ENCODE assay signal across 8 cellular contexts in genomic region chr1:223844521-223844961, GRCh38. TPM values are rescaled to one million over a fixed set of nuclear protein-coding genes. Genes with fewer than 3 reads are reported as not detected.
DNase-seq lines count a peak whose midpoint lies in the region; ATAC-seq lines count a peak whose summit lies in the region.

No MANE protein-coding gene starts in this region.

- peaks cover 9% of the 10 kb centered on the region for H3K36me3 Mint-ChIP-seq in activated CD8-positive, alpha-beta memory T cell treated with anti-CD3 and anti-CD28 coated beads, Interleukin-2, amount 10 ng/mL, durations not matched to agents 7 days and 5 days
- peaks cover 5% of the 10 kb centered on the region for H3K36me3 Mint-ChIP-seq in activated naive CD4-positive, alpha-beta T cell treated with anti-CD3 and anti-CD28 coated beads for 36 hours (ENCODE audit: low read depth)

- CTCF ChIA-PET in activated CD8-positive, alpha-beta memory T cell treated with anti-CD3 and anti-CD28 coated beads, Interleukin-2, amount 10 ng/mL, durations not matched to agents 7 days and 5 days (lab: Charles Lee): interaction anchor here (0.8 to 2.7 kb wide), 9 partner anchors 8 to 144 kb away, joined by 3 to 12 read pairs (median 3); no protein-coding TSS in a partner anchor
- CTCF ChIA-PET in activated naive CD4-positive, alpha-beta T cell treated with anti-CD3 and anti-CD28 coated beads for 36 hours (lab: Charles Lee): interaction anchor here (1.0 to 3.8 kb wide), 3 partner anchors 11 to 40 kb away, joined by 3 to 15 read pairs (median 10); no protein-coding TSS in a partner anchor

- H3K4me3 Mint-ChIP-seq in activated CD8-positive, alpha-beta memory T cell treated with anti-CD3 and anti-CD28 coated beads, Interleukin-2, amount 10 ng/mL, durations not matched to agents 7 days and 5 days: peak overlapping the region; percentile 99
- peak overlapping the region; percentile 93 for H3K4me3 Mint-ChIP-seq in activated naive CD4-positive, alpha-beta T cell treated with anti-CD3 and anti-CD28 coated beads for 36 hours

- H3K4me1 Mint-ChIP-seq in activated CD8-positive, alpha-beta memory T cell treated with anti-CD3 and anti-CD28 coated beads, Interleukin-2, amount 10 ng/mL, durations not matched to agents 7 days and 5 days: peaks cover 37% of the 10 kb centered on the region
- H3K4me1 Mint-ChIP-seq in activated naive CD4-positive, alpha-beta T cell treated with anti-CD3 and anti-CD28 coated beads for 36 hours (ENCODE audit: low read depth): peaks cover 49% of the 10 kb centered on the region

- intact Hi-C loops in activated naive CD4-positive, alpha-beta T cell treated with anti-CD3 and anti-CD28 coated beads for 36 hours (cut with micrococcal nuclease): loop anchor here (1.0 to 10.0 kb wide), 8 partner anchors 12 to 1850 kb away; partner anchors contain the start of genes CAPN2, DEGS1 and WDR26
- intact Hi-C loops in sciatic nerve (cut with DNase I): no loop called here

- peak; percentile 5 for ATAC-seq in activated CD8-positive, alpha-beta memory T cell treated with anti-CD3 and anti-CD28 coated beads, Interleukin-2, amount 10 ng/mL, durations not matched to agents 7 days and 5 days
- ATAC-seq in sciatic nerve (no peak), HG02852 (IDR thresholded peaks at IDR 0.05; ENCODE audit: unreplicated experiment) (no peak), GM21360 (IDR thresholded peaks at IDR 0.05; ENCODE audit: unreplicated experiment) (no peak)

- peak overlapping the region; percentile 99 for H3K27ac Mint-ChIP-seq in activated CD8-positive, alpha-beta memory T cell treated with anti-CD3 and anti-CD28 coated beads, Interleukin-2, amount 10 ng/mL, durations not matched to agents 7 days and 5 days
- H3K27ac Mint-ChIP-seq in activated naive CD4-positive, alpha-beta T cell treated with anti-CD3 and anti-CD28 coated beads for 36 hours: peak overlapping the region; percentile 95

- no peaks in the 10 kb centered on the region for H3K9me3 Mint-ChIP-seq in activated CD8-positive, alpha-beta memory T cell treated with anti-CD3 and anti-CD28 coated beads, Interleukin-2, amount 10 ng/mL, durations not matched to agents 7 days and 5 days (ENCODE audit: low read depth)
- H3K9me3 Mint-ChIP-seq in activated naive CD4-positive, alpha-beta T cell treated with anti-CD3 and anti-CD28 coated beads for 36 hours: peaks cover 3% of the 10 kb centered on the region

- DNase-seq in activated CD8-positive, alpha-beta memory T cell treated with anti-CD3 and anti-CD28 coated beads, Interleukin-2, amount 10 ng/mL, durations not matched to agents 7 days and 5 days: peak; percentile 90
- no peak for DNase-seq in activated CD8-positive, alpha-beta memory T cell treated with anti-CD3 and anti-CD28 coated beads, Interleukin-2, amount 50 U/mL, for 48 hours
- DNase-seq in activated naive CD4-positive, alpha-beta T cell treated with anti-CD3 and anti-CD28 coated beads for 36 hours: peak; percentile 84
- DNase-seq in iris pigment epithelial cell (ENCODE audit: low read depth): peak; percentile 21
- peak; percentile 30 for DNase-seq in stimulated activated CD8-positive, alpha-beta memory T cell treated with anti-CD3 and anti-CD28 coated beads, Interleukin-7, amount 100 ng/mL, for 24 hours (ENCODE audit: low read depth)
- no peak for DNase-seq in sciatic nerve (ENCODE audit: low spot score)

- no peaks in the 10 kb centered on the region for H3K27me3 Mint-ChIP-seq in activated CD8-positive, alpha-beta memory T cell treated with anti-CD3 and anti-CD28 coated beads, Interleukin-2, amount 10 ng/mL, durations not matched to agents 7 days and 5 days
- H3K27me3 Mint-ChIP-seq in activated naive CD4-positive, alpha-beta T cell treated with anti-CD3 and anti-CD28 coated beads for 36 hours (ENCODE audit: low read depth): no peaks in the 10 kb centered on the region

RNA-seq across cellular contexts. Expression of gene TP53BP2, which starts 1.2 kb away (rescaled TPM):
- total RNA-seq in activated CD8-positive, alpha-beta memory T cell treated with anti-CD3 and anti-CD28 coated beads, Interleukin-2, amount 10 ng/mL, durations not matched to agents 7 days and 5 days: 10 to 100 TPM; 35.8 to 39.6 TPM
- total RNA-seq in activated naive CD4-positive, alpha-beta T cell treated with anti-CD3 and anti-CD28 coated beads for 36 hours: 10 to 100 TPM; 40.8 to 44.2 TPM
- 44.1 TPM for total RNA-seq in sciatic nerve

Comparison
In these comparisons a context has a peak if more than half of its experiments do, and no peak if none do; other contexts are left out.
1. DNase-seq: peak in activated CD8-positive, alpha-beta memory T cell treated with anti-CD3 and anti-CD28 coated beads, Interleukin-2, amount 10 ng/mL, durations not matched to agents 7 days and 5 days (single experiment), activated naive CD4-positive, alpha-beta T cell treated with anti-CD3 and anti-CD28 coated beads for 36 hours (single experiment), iris pigment epithelial cell (single experiment) and stimulated activated CD8-positive, alpha-beta memory T cell treated with anti-CD3 and anti-CD28 coated beads, Interleukin-7, amount 100 ng/mL, for 24 hours (single experiment); none in activated CD8-positive, alpha-beta memory T cell treated with anti-CD3 and anti-CD28 coated beads, Interleukin-2, amount 50 U/mL, for 48 hours (single experiment) and sciatic nerve (single experiment).